ENCODE assay signal across 10 cellular contexts in the genomic region with DNA sequence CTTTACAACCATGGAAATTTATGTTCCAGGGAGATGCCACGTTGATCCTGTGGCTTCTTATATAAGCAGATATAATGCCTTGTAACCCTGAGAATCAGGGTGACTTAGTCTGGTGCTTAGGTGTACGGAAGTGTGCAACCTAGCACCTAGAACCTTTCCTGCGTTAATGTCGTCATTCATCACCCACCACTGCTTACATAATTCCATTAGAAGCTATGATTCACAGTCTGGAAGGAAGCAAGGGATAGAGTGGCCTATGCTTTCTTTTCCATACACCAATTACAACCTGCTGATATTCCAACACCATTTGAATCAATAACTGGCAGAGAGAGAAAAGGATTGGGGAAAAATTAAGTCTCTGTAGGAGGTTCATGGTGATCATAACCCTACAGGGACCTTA. TPM values are rescaled to one million over a fixed set of nuclear protein-coding genes. Genes with fewer than 3 reads are reported as not detected.
"Had no signal": no experiment of that assay in that cellular context is flagged by ENCODE, and none has a peak within 500 bp of the region (broad histone marks: within the 10 kb centered on the region; RNA-seq: fewer than 3 reads in every experiment).

No MANE protein-coding gene starts in this region.

- H3K36me3 ChIP-seq: esophagus muscularis mucosa, left lung, thyroid gland, vagina had no signal

- H3K4me3 ChIP-seq: esophagus muscularis mucosa, left lung, thyroid gland, vagina had no signal

- H3K4me1 ChIP-seq: vagina had no signal

- H3K27ac ChIP-seq: esophagus muscularis mucosa, left lung, thyroid gland, vagina had no signal

- H3K9me3 ChIP-seq: esophagus muscularis mucosa, left lung, thyroid gland, vagina had no signal

- DNase-seq: activated CD4-positive, alpha-beta T cell treated with anti-CD3 and anti-CD28 coated beads, Interleukin-2, amount 50 U/mL, for 1 hour; activated naive CD4-positive, alpha-beta T cell treated with anti-CD3 and anti-CD28 coated beads, Interleukin-2, amount 10 ng/mL, durations not matched to agents 7 days and 5 days; endodermal cell; foreskin fibroblast; islet precursor cell; left lung; T-helper 2 cell; thyroid gland had no signal

- H3K27me3 ChIP-seq: esophagus muscularis mucosa, left lung, thyroid gland, vagina had no signal

- ATAC-seq: left lung had no signal

RNA-seq across cellular contexts. Expression of gene CXCL8, which starts 17.3 kb away (rescaled TPM):
- total RNA-seq: endodermal cell had no signal
